30 cellular contexts compared by ENCODE assay signal in genomic region chr14:31189346-31190219, GRCh38. TPM values are rescaled to one million over a fixed set of nuclear protein-coding genes. Genes with fewer than 3 reads are reported as not detected.
A peak's percentile ranks its signal among the peaks of the same experiment; 100 is the strongest.
DNase-seq lines count a peak whose midpoint lies in the region; ATAC-seq, FAIRE-seq and TF ChIP-seq lines count a peak whose summit lies in the region.
"Had no signal": no experiment of that assay in that cellular context is flagged by ENCODE, and none has a peak within 500 bp of the region (broad histone marks: within the 10 kb centered on the region; RNA-seq: fewer than 3 reads in every experiment).

No MANE protein-coding gene starts in this region.

- peak overlapping the region; percentile 11 for H3K27ac Mint-ChIP-seq in CD4-positive, alpha-beta T cell
- H3K27ac Mint-ChIP-seq in effector memory CD8-positive, alpha-beta T cell: peak overlapping the region; percentile 0 to 65
- peak overlapping the region; percentile 19 for H3K27ac Mint-ChIP-seq in nephron progenitor cell
- H3K27ac Mint-ChIP-seq: T-cell had no signal

- peaks cover 100% of the 10 kb centered on the region for H3K79me2 ChIP-seq in GM23248 (ENCODE audit: insufficient read depth)
- H3K79me2 ChIP-seq in OCI-LY7 (ENCODE audit: insufficient read depth, low read depth, low read length): peaks cover 61% of the 10 kb centered on the region

- no peaks in the 10 kb centered on the region for H3K27me3 ChIP-seq in CD4-positive, alpha-beta T cell (ENCODE audit: control insufficient read depth, insufficient read depth, low read length)
- H3K27me3 ChIP-seq in GM23248 (replicated peaks; ENCODE audit: insufficient read depth): no peaks in the 10 kb centered on the region
- H3K27me3 ChIP-seq: left lung, SJSA1, upper lobe of left lung had no signal

- peaks cover 62% of the 10 kb centered on the region for H3K36me3 Mint-ChIP-seq in CD4-positive, alpha-beta T cell (ENCODE audit: low read depth)
- peaks cover 53% of the 10 kb centered on the region for H3K36me3 Mint-ChIP-seq in effector memory CD8-positive, alpha-beta T cell (ENCODE audit: insufficient read depth)
- H3K36me3 Mint-ChIP-seq in nephron progenitor cell (ENCODE audit: low read depth): peaks cover 94% of the 10 kb centered on the region

- peaks cover 15% of the 10 kb centered on the region for H3F3A ChIP-seq in GM23248 (ENCODE audit: insufficient read depth)

- POLR2A ChIA-PET in CD4-positive, alpha-beta T cell (lab: Charles Lee): interaction anchor here (1.2 kb wide), 1 partner anchor 231 kb away, joined by 3 read pairs; no protein-coding TSS in a partner anchor
- POLR2A ChIA-PET in OCI-LY7 (lab: Charles Lee): interaction anchor here (1.0 kb wide), 1 partner anchor 8 kb away, joined by 3 read pairs; no protein-coding TSS in a partner anchor

- H3K9me3 ChIP-seq in CD4-positive, alpha-beta T cell (ENCODE audit: control insufficient read depth, low read length): no peaks in the 10 kb centered on the region
- H3K9me3 ChIP-seq in GM23248 (ENCODE audit: low read depth): no peaks in the 10 kb centered on the region
- H3K9me3 ChIP-seq in OCI-LY7 (ENCODE audit: low read length): no peaks in the 10 kb centered on the region
- H3K9me3 ChIP-seq: left lung, prostate gland, SJSA1, upper lobe of left lung had no signal

- no peak overlapping the region for H2AFZ ChIP-seq in GM23248
- no peak overlapping the region for H2AFZ ChIP-seq in OCI-LY7 (ENCODE audit: low read length)

- in situ Hi-C loops in GM23248 (cut with MboI): no loop called here

- peaks cover 45% of the 10 kb centered on the region for H3K4me1 Mint-ChIP-seq in CD4-positive, alpha-beta T cell (ENCODE audit: low read depth)
- peaks cover 21 to 44% of the 10 kb centered on the region in 2 donors for H3K4me1 Mint-ChIP-seq in effector memory CD8-positive, alpha-beta T cell (ENCODE audit: low read depth in 2 of 2)
- H3K4me1 Mint-ChIP-seq in nephron progenitor cell: no peaks in the 10 kb centered on the region

- H3K4me3 Mint-ChIP-seq in CD4-positive, alpha-beta T cell: no peak overlapping the region
- no peak overlapping the region for H3K4me3 Mint-ChIP-seq in effector memory CD8-positive, alpha-beta T cell
- no peak overlapping the region for H3K4me3 Mint-ChIP-seq in nephron progenitor cell
- H3K4me3 Mint-ChIP-seq: T-cell had no signal

- no peaks in the 10 kb centered on the region; the same call in 1 of the 2 replicates for H4K20me1 ChIP-seq in GM23248 (ENCODE audit: insufficient read depth)
- H4K20me1 ChIP-seq in OCI-LY7 (ENCODE audit: insufficient read depth, low read length): no peaks in the 10 kb centered on the region

- ATAC-seq in CD4-positive, alpha-beta T cell (ENCODE audit: poor library complexity): no peak
- ATAC-seq in effector memory CD8-positive, alpha-beta T cell (replicated peaks): no peak
- ATAC-seq: left lung, T-cell had no signal

- DNase-seq in CD4-positive, alpha-beta T cell: no peak
- DNase-seq in GM23248 (peak; percentile 23), nephron progenitor cell (no peak), urothelium cell line (ENCODE audit: low spot score) (no peak), putamen (ENCODE audit: low spot score) (no peak), OCI-LY7 (ENCODE audit: low spot score) (no peak), COLO668 (lab: John Stamatoyannopoulos, UW; ENCODE audit: unreplicated experiment) (no peak)
- no peak for DNase-seq in effector memory CD8-positive, alpha-beta T cell
- DNase-seq: activated CD4-positive, alpha-beta T cell treated with anti-CD3 and anti-CD28 coated beads, Interleukin-2, amount 50 U/mL, for 1 hour; activated CD4-positive, CD25-positive, alpha-beta regulatory T cell; activated naive CD4-positive, alpha-beta T cell treated with Interleukin-2 at 50 U/mL for 16 hours; activated T-cell treated with anti-CD3 and anti-CD28 coated beads, Interleukin-2, amount 50 U/mL, for 1 hour; amniotic stem cell; Calu3; DMS79 treated with DMSO at 0.1 percent for 48 hours; GF-D8; glutamatergic neuron; left lung; mesendoderm; NCI-H1048; NCI-H187; NCI-H510A treated with DMSO at 0.1 percent for 48 hours; RPMI8226; stimulated activated CD4-positive, alpha-beta T cell treated with anti-CD3 and anti-CD28 coated beads, Interleukin-15, amount 100 ng/mL, for 24 hours; stimulated activated CD4-positive, alpha-beta T cell treated with anti-CD3 and anti-CD28 coated beads, Interleukin-4, amount 100 ng/mL, for 4 hours; T-cell; upper lobe of left lung had no signal

- BruUV-seq in OCI-LY7 (replicated peaks; lab: Mats Ljungman, UMichigan): no TSS peak

- H3K4me2 ChIP-seq in GM23248 (ENCODE audit: unreplicated experiment) (no peak overlapping the region), OCI-LY7 (ENCODE audit: low read length) (no peak overlapping the region)

- no peaks in the 10 kb centered on the region for H3K9me2 ChIP-seq in GM23248 (ENCODE audit: insufficient read depth)
- H3K9me2 ChIP-seq in OCI-LY7 (ENCODE audit: insufficient read depth, low read length): no peaks in the 10 kb centered on the region

- WGBS in GM23248 (ENCODE audit: low coverage in 1 of 2, low lambda C conversion rate in 2 of 2, missing lambda C conversion rate in 2 of 2), 2 experiments: 69 to 73% methylated on average over 5 of the region's 5 CpGs

- 0 out of 2 replicates have a peak, but pooled peaks cover 2% of the 10 kb centered on the region for H3K36me3 ChIP-seq in GM23248 (ENCODE audit: low read depth)
- H3K36me3 ChIP-seq in OCI-LY7 (ENCODE audit: insufficient read depth, low read length): peaks cover 72% of the 10 kb centered on the region
- H3K36me3 ChIP-seq: prostate gland had no signal

- CTCF ChIA-PET in CD4-positive, alpha-beta T cell (lab: Charles Lee): no interaction called here
- CTCF ChIA-PET in OCI-LY7 (lab: Charles Lee; ENCODE audit: unreplicated experiment): no interaction called here

- H3K9me3 Mint-ChIP-seq in CD4-positive, alpha-beta T cell: no peaks in the 10 kb centered on the region
- H3K9me3 Mint-ChIP-seq in effector memory CD8-positive, alpha-beta T cell: no peaks in the 10 kb centered on the region
- H3K9me3 Mint-ChIP-seq in nephron progenitor cell: peaks cover 5% of the 10 kb centered on the region
- H3K9me3 Mint-ChIP-seq: T-cell had no signal

- intact Hi-C loops in CD4-positive, alpha-beta T cell (cut with DNase I, micrococcal nuclease): no loop called here
- intact Hi-C loops in OCI-LY7 (cut with micrococcal nuclease; ENCODE audit: unreplicated experiment): no loop called here

- H3K4me3 ChIP-seq in GM23248 (no peak overlapping the region), OCI-LY7 (ENCODE audit: low read depth, low read length, poor library complexity, severe bottlenecking) (no peak overlapping the region)
- H3K4me3 ChIP-seq: left lung, prostate gland, SJSA1, upper lobe of left lung had no signal

- no peak overlapping the region for H3K27ac ChIP-seq in CD4-positive, alpha-beta T cell (ENCODE audit: low read depth, low read length)
- H3K27ac ChIP-seq in GM23248 (no peak overlapping the region), OCI-LY7 (ENCODE audit: low read depth, low read length, poor library complexity, severe bottlenecking) (no peak overlapping the region)
- H3K27ac ChIP-seq: left lung, prostate gland, SJSA1, upper lobe of left lung had no signal

- H3K4me1 ChIP-seq in GM23248 (ENCODE audit: insufficient read depth): peaks cover 18% of the 10 kb centered on the region
- peaks cover 6% of the 10 kb centered on the region for H3K4me1 ChIP-seq in OCI-LY7 (ENCODE audit: insufficient read depth, low read length, poor library complexity, severe bottlenecking)
- H3K4me1 ChIP-seq: prostate gland had no signal

- no peak overlapping the region for H3K9ac ChIP-seq in GM23248

- TF ChIP-seq CTCF in CD4-positive, alpha-beta T cell (IDR thresholded peaks at IDR 0.05): no peak
- TF ChIP-seq CTCF in nephron progenitor cell (IDR thresholded peaks at IDR 0.05) (no peak), OCI-LY7 (conservative IDR thresholded peaks at IDR 0.05; ENCODE audit: low read length) (no peak)

- FAIRE-seq in urothelium cell line (lab: Jason Lieb, UNC): no peak
- FAIRE-seq: endothelial cell of umbilical vein had no signal

- no peaks in the 10 kb centered on the region for H3K27me3 Mint-ChIP-seq in CD4-positive, alpha-beta T cell
- H3K27me3 Mint-ChIP-seq in effector memory CD8-positive, alpha-beta T cell: no peaks in the 10 kb centered on the region
- no peaks in the 10 kb centered on the region for H3K27me3 Mint-ChIP-seq in nephron progenitor cell (ENCODE audit: low read depth, poor library complexity)
- H3K27me3 Mint-ChIP-seq: T-cell had no signal

RNA-seq across cellular contexts. Expression of gene HECTD1, which starts 18.0 kb away (rescaled TPM):
- total RNA-seq in CD4-positive, alpha-beta T cell: 100 to 1,000 TPM; 162 to 168 TPM
- 110 and 145 TPM in 2 replicates for total RNA-seq in GM23248 (2014; rRNA removed; shearing (Covaris generic))
- polyA plus RNA-seq in GM23248 (2016; fragmentation: Nextera tagmentation; extraction: Ambion mirVana): 39.0 and 44.5 TPM in 2 replicates
- total RNA-seq in OCI-LY7 (2014; rRNA removed; shearing (Covaris generic)): 90.3 and 119 TPM in 2 replicates
- total RNA-seq in OCI-LY7 (2022): 126 and 127 TPM in 2 replicates
